Comparison of ENCODE assay signal across 31 cellular contexts in genomic region chr6:74745670-74746069, GRCh38.
"Had no signal": no experiment of that assay in that cellular context is flagged by ENCODE, and none has a peak within 500 bp of the region (broad histone marks: within the 10 kb centered on the region; RNA-seq: fewer than 3 reads in every experiment).

No MANE protein-coding gene starts in this region.

- H3K27me3 ChIP-seq: neutrophil, ovary, right lobe of liver, sigmoid colon, spleen, stomach, thyroid gland, tibial nerve, upper lobe of left lung, vagina had no signal

- H3K36me3 ChIP-seq: neutrophil, ovary, prostate gland, right lobe of liver, sigmoid colon, spleen, stomach, thoracic aorta, thyroid gland, tibial nerve, upper lobe of left lung, vagina had no signal

- H3K9me3 Mint-ChIP-seq: nephron progenitor cell; neural crest cell; stimulated activated memory B cell treated with anti-CD40 and anti-IgM and Interleukin-4, amounts not matched to agents 10 μg/mL and 1 μg/mL and 100 μg/mL, for 72 hours had no signal

- H3K9me3 ChIP-seq: neutrophil, ovary, prostate gland, right lobe of liver, sigmoid colon, spleen, stomach, thoracic aorta, thyroid gland, tibial nerve, upper lobe of left lung, vagina had no signal

- H3K27ac Mint-ChIP-seq: naive B cell; naive thymus-derived CD8-positive, alpha-beta T cell; natural killer cell treated with Interleukin-12 subunit alpha and Interleukin-12 subunit beta and Interleukin-15 and Interleukin-18, amount 100 ng/mL, for 72 hours; nephron progenitor cell; stimulated activated memory B cell treated with anti-CD40 and anti-IgM and Interleukin-4, amounts not matched to agents 10 μg/mL and 1 μg/mL and 100 μg/mL, for 72 hours; stimulated activated naive CD8-positive, alpha-beta T cell treated with anti-CD3 and anti-CD28 coated beads, Interleukin-15, Interleukin-2, amounts not matched to agents 100 ng/mL and 50 ng/mL, for 24 hours had no signal

- ATAC-seq: naive thymus-derived CD8-positive, alpha-beta T cell; natural killer cell treated with Interleukin-12 subunit alpha and Interleukin-12 subunit beta and Interleukin-15 and Interleukin-18, amount 100 ng/mL, for 72 hours; right cardiac atrium; right lobe of liver; stimulated activated memory B cell treated with anti-CD40 and anti-IgM and Interleukin-4, amounts not matched to agents 10 μg/mL and 1 μg/mL and 100 μg/mL, for 72 hours had no signal

- H3K4me1 Mint-ChIP-seq: naive B cell; naive thymus-derived CD8-positive, alpha-beta T cell; nephron progenitor cell; stimulated activated memory B cell treated with anti-CD40 and anti-IgM and Interleukin-4, amounts not matched to agents 10 μg/mL and 1 μg/mL and 100 μg/mL, for 72 hours had no signal

- H3K4me3 Mint-ChIP-seq: naive B cell; naive thymus-derived CD8-positive, alpha-beta T cell; natural killer cell treated with Interleukin-12 subunit alpha and Interleukin-12 subunit beta and Interleukin-15 and Interleukin-18, amount 100 ng/mL, for 72 hours; nephron progenitor cell; neural crest cell; stimulated activated memory B cell treated with anti-CD40 and anti-IgM and Interleukin-4, amounts not matched to agents 10 μg/mL and 1 μg/mL and 100 μg/mL, for 72 hours; stimulated activated naive CD8-positive, alpha-beta T cell treated with anti-CD3 and anti-CD28 coated beads, Interleukin-15, Interleukin-2, amounts not matched to agents 100 ng/mL and 50 ng/mL, for 24 hours had no signal

- DNase-seq: naive B cell; naive thymus-derived CD8-positive, alpha-beta T cell; nephron progenitor cell; nucleus accumbens; ovary; right cardiac atrium; right lobe of liver; sigmoid colon; spleen; stimulated activated CD4-positive, alpha-beta T cell treated with anti-CD3 and anti-CD28 coated beads, Interleukin-12 subunit alpha, Interleukin-12 subunit beta, amount 100 ng/mL, for 4 hours; stimulated activated CD4-positive, alpha-beta T cell treated with anti-CD3 and anti-CD28 coated beads, Interleukin-1b, Interleukin-23, amount 100 ng/mL, for 48 hours; stimulated activated CD4-positive, alpha-beta T cell treated with anti-CD3 and anti-CD28 coated beads, Interleukin-4, amount 100 ng/mL, for 1 hour; stimulated activated CD4-positive, alpha-beta T cell treated with anti-CD3 and anti-CD28 coated beads, Interleukin-4, amount 100 ng/mL, for 4 hours; stimulated activated CD8-positive, alpha-beta memory T cell treated with anti-CD3 and anti-CD28 coated beads, Interleukin-4, amount 100 ng/mL, for 48 hours; stimulated activated naive CD4-positive, alpha-beta T cell treated with Interleukin-2 at 50 U/mL for 16 hours; stomach; thyroid gland; trophoblast cell; upper lobe of left lung had no signal

- H3K27ac ChIP-seq: neutrophil, ovary, prostate gland, right lobe of liver, sigmoid colon, skin epidermis, spleen, stomach, thoracic aorta, thyroid gland, tibial nerve, upper lobe of left lung, vagina had no signal

- H3K4me3 ChIP-seq: ovary, prostate gland, right lobe of liver, sigmoid colon, skin epidermis, smooth muscle cell, spleen, stomach, thoracic aorta, thyroid gland, tibial nerve, upper lobe of left lung, vagina had no signal

- H3K27me3 Mint-ChIP-seq: naive B cell; naive thymus-derived CD8-positive, alpha-beta T cell; natural killer cell treated with Interleukin-12 subunit alpha and Interleukin-12 subunit beta and Interleukin-15 and Interleukin-18, amount 100 ng/mL, for 72 hours; stimulated activated memory B cell treated with anti-CD40 and anti-IgM and Interleukin-4, amounts not matched to agents 10 μg/mL and 1 μg/mL and 100 μg/mL, for 72 hours; stimulated activated naive CD8-positive, alpha-beta T cell treated with anti-CD3 and anti-CD28 coated beads, Interleukin-15, Interleukin-2, amounts not matched to agents 100 ng/mL and 50 ng/mL, for 24 hours had no signal

- FAIRE-seq: urothelium cell line had no signal

- H3K4me1 ChIP-seq: prostate gland, right lobe of liver, spleen, thyroid gland, upper lobe of left lung had no signal

- H3K36me3 Mint-ChIP-seq: naive B cell; naive thymus-derived CD8-positive, alpha-beta T cell; natural killer cell treated with Interleukin-12 subunit alpha and Interleukin-12 subunit beta and Interleukin-15 and Interleukin-18, amount 100 ng/mL, for 72 hours; stimulated activated memory B cell treated with anti-CD40 and anti-IgM and Interleukin-4, amounts not matched to agents 10 μg/mL and 1 μg/mL and 100 μg/mL, for 72 hours had no signal
